ENCODE assay signal across 24 cellular contexts in the genomic region with DNA sequence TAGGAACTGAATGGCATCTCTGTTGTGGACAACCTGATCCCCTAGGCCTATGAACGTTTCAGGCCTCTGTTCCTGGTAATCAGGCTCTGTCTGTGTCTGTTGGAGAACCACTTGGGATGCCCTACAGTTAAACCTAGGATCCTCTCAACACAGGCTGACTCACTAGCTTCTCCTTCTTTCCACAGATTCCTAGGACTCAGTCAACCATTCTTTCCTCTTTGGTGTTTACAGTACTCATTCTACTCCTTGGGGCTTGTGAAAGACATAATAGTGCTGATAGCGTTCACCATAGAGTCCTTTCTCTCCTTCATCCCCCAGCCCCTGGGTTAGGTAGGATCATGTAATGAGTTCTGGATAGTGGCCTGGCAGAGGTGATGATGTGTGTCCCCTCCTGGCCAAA.
"Had no signal": no experiment of that assay in that cellular context is flagged by ENCODE, and none has a peak within 500 bp of the region (broad histone marks: within the 10 kb centered on the region; RNA-seq: fewer than 3 reads in every experiment).

No MANE protein-coding gene starts in this region.

- H3K36me3 ChIP-seq: gastroesophageal sphincter, left ventricle myocardium inferior, ovary, prostate gland, sigmoid colon, stomach, tibial artery, upper lobe of right lung had no signal

- H3K4me1 ChIP-seq: gastroesophageal sphincter, left ventricle myocardium inferior, prostate gland, sigmoid colon, stomach, tibial artery, upper lobe of right lung had no signal

- ATAC-seq: activated CD8-positive, alpha-beta T cell treated with anti-CD3 and anti-CD28 coated beads for 36 hours; activated naive CD8-positive, alpha-beta T cell treated with anti-CD3 and anti-CD28 coated beads, Interleukin-2, amount 50 U/mL, for 24 hours; gastroesophageal sphincter; stimulated activated naive B cell treated with anti-CD40 and anti-IgM and Interleukin-4, amounts not matched to agents 10 μg/mL and 1 μg/mL and 100 μg/mL, for 72 hours; upper lobe of right lung had no signal

- H3K27ac ChIP-seq: epithelial cell of prostate, gastroesophageal sphincter, left ventricle myocardium inferior, ovary, prostate gland, sigmoid colon, stomach, tibial artery, upper lobe of right lung had no signal

- H3K27me3 ChIP-seq: gastroesophageal sphincter, ovary, sigmoid colon, stomach, tibial artery, upper lobe of right lung had no signal

- H3K4me3 ChIP-seq: gastroesophageal sphincter, left ventricle myocardium inferior, lung, ovary, prostate gland, sigmoid colon, stomach, tibial artery, upper lobe of right lung had no signal

- H3K9me3 ChIP-seq: gastroesophageal sphincter, left ventricle myocardium inferior, ovary, prostate gland, sigmoid colon, stomach, tibial artery, upper lobe of right lung had no signal

- DNase-seq: activated B cell treated with CpG ODN at 0.5 μM for 24 hours; activated CD4-positive, alpha-beta T cell treated with anti-CD3 and anti-CD28 coated beads, Interleukin-2, amount 50 U/mL, for 1 hour; activated CD8-positive, alpha-beta T cell treated with anti-CD3 and anti-CD28 coated beads for 36 hours; activated naive CD8-positive, alpha-beta T cell treated with anti-CD3 and anti-CD28 coated beads, Interleukin-2, amount 50 U/mL, for 24 hours; activated T-cell treated with anti-CD3 and anti-CD28 coated beads, Interleukin-2, amount 50 U/mL, for 4 hours; amygdala; effector CD8-positive, alpha-beta T cell; head of caudate nucleus; hippocampal formation; kidney; left ventricle myocardium inferior; ovary; sigmoid colon; small intestine; stimulated activated CD4-positive, alpha-beta T cell treated with anti-CD3 and anti-CD28 coated beads, Interleukin-4, amount 100 ng/mL, for 24 hours; stimulated activated naive B cell treated with anti-CD40 and anti-IgM and Interleukin-4, amounts not matched to agents 10 μg/mL and 1 μg/mL and 100 μg/mL, for 72 hours; stomach; T-helper 1 cell; tibial artery; upper lobe of right lung had no signal
